8 cellular contexts compared by ENCODE assay signal in genomic region chr5:151080620-151081425, GRCh38. TPM values are rescaled to one million over a fixed set of nuclear protein-coding genes. Genes with fewer than 3 reads are reported as not detected.
DNase-seq lines count a peak whose midpoint lies in the region; ATAC-seq and TF ChIP-seq lines count a peak whose summit lies in the region.

TNIP1 (minus strand) TSS chr5:151081034; CDS start chr5:151065095, 15,939 bp downstream.

- WGBS in adrenal gland, 4 donors = 0 to 1% (median 1%) methylated on average over 8 to 84 of the region's 84 CpGs
- WGBS in heart right ventricle, 2 donors = 0% methylated on average over 64 to 84 of the region's 84 CpGs

- H3K36me3 ChIP-seq in adrenal gland (replicated peaks in 1 of 2) (no peaks in the 10 kb centered on the region), heart right ventricle (peaks cover 0 to 24% (median 0%) of the 10 kb centered on the region in 9 donors), upper lobe of right lung (peaks cover 4% of the 10 kb centered on the region)

- no peak for TF ChIP-seq CTCF in GM13976 (IDR thresholded peaks at IDR 0.05; ENCODE audit: borderline replicate concordance, control extremely low read depth, extremely low read depth, insufficient read depth, missing control alignments)
- TF ChIP-seq CTCF in adrenal gland (IDR thresholded peaks at IDR 0.05) = peak in 1 of 6 experiments; percentile 1
- no peak for TF ChIP-seq CTCF in heart right ventricle (IDR thresholded peaks at IDR 0.05)
- TF ChIP-seq CTCF in progenitor cell of endocrine pancreas (IDR thresholded peaks at IDR 0.05; ENCODE audit: unreplicated experiment) = no peak
- TF ChIP-seq CTCF in upper lobe of right lung (IDR thresholded peaks at IDR 0.05) = no peak

- H3K4me1 ChIP-seq in adrenal gland (replicated peaks in 1 of 2) = peaks cover 14 to 45% of the 10 kb centered on the region in 2 donors
- H3K4me1 ChIP-seq in heart right ventricle = peaks cover 16 to 86% (median 69%) of the 10 kb centered on the region in 9 donors
- peaks cover 78% of the 10 kb centered on the region for H3K4me1 ChIP-seq in upper lobe of right lung

- peaks cover 1% of the 10 kb centered on the region for H3K36me3 Mint-ChIP-seq in progenitor cell of endocrine pancreas (ENCODE audit: insufficient read depth)

- no peaks in the 10 kb centered on the region for H3K9me3 Mint-ChIP-seq in progenitor cell of endocrine pancreas (ENCODE audit: low read depth)

- peak within 1 kb of the TSS; percentile 50 to 96 (median 86) for H3K4me3 ChIP-seq in adrenal gland
- peak within 1 kb of the TSS; percentile 75 to 98 (median 84) for H3K4me3 ChIP-seq in heart right ventricle
- peak within 1 kb of the TSS; percentile 87 for H3K4me3 ChIP-seq in upper lobe of right lung

- intact Hi-C loops in T-helper 1 cell treated with Interleukin-12 subunit alpha and Interleukin-12 subunit beta and Interleukin-4 antibody, amounts not matched to agents 30 ng/mL and 1 ng/mL, for 36 hours (cut with micrococcal nuclease) = loop anchor here (1.0 to 10.0 kb wide), 17 partner anchors 14 to 1736 kb away; partner anchors contain the start of genes ANXA6, G3BP1, GM2A and GRPEL2
- intact Hi-C loops in adrenal gland (cut with DNase I) = no loop called here
- intact Hi-C loops in heart right ventricle (cut with DNase I) = no loop called here
- intact Hi-C loops in upper lobe of right lung (cut with DNase I) = no loop called here

- in situ Hi-C loops in GM13976 (cut with MboI; ENCODE audit: low sequenced_read_pairs, unreplicated experiment) = no loop called here

- H3K9me3 ChIP-seq in adrenal gland (replicated peaks in 1 of 3) = no peaks in the 10 kb centered on the region
- no peaks in the 10 kb centered on the region for H3K9me3 ChIP-seq in heart right ventricle
- no peaks in the 10 kb centered on the region for H3K9me3 ChIP-seq in upper lobe of right lung

- H3K4me3 Mint-ChIP-seq in progenitor cell of endocrine pancreas (ENCODE audit: low read depth) = peak within 1 kb of the TSS; percentile 85

- H3K27ac ChIP-seq in adrenal gland = peak within 1 kb of the TSS; percentile 89 to 97 (median 97)
- peak within 1 kb of the TSS; percentile 95 to 100 (median 100) for H3K27ac ChIP-seq in heart right ventricle
- peak within 1 kb of the TSS; percentile 97 for H3K27ac ChIP-seq in upper lobe of right lung

- H3K27me3 ChIP-seq in adrenal gland (no peaks in the 10 kb centered on the region), heart right ventricle (no peaks in the 10 kb centered on the region), upper lobe of right lung (no peaks in the 10 kb centered on the region)

- H3K27me3 Mint-ChIP-seq in progenitor cell of endocrine pancreas = no peaks in the 10 kb centered on the region

- peak within 1 kb of the TSS; percentile 97 for H3K27ac Mint-ChIP-seq in progenitor cell of endocrine pancreas

- peak; percentile 82 for ATAC-seq in HG02642 (IDR thresholded peaks at IDR 0.05; ENCODE audit: poor library complexity, unreplicated experiment)
- peak; percentile 94 to 98 (median 96) for ATAC-seq in heart right ventricle
- ATAC-seq in upper lobe of right lung = peak; percentile 96

- peak; percentile 42 to 74 for TF ChIP-seq POLR2A in adrenal gland (IDR thresholded peaks at IDR 0.05)

- H3K4me1 Mint-ChIP-seq in progenitor cell of endocrine pancreas (ENCODE audit: low read depth) = peaks cover 21% of the 10 kb centered on the region

- DNase-seq in GM13976 (ENCODE audit: low spot score) = peak; percentile 98
- DNase-seq in NCI-H1105 (lab: John Stamatoyannopoulos, UW) = peak; percentile 58
- DNase-seq in adrenal gland = peak; percentile 88 to 97 (median 93)
- DNase-seq in heart right ventricle = peak; percentile 96 to 98
- DNase-seq in progenitor cell of endocrine pancreas (ENCODE audit: low spot score, unreplicated experiment) = peak; percentile 88
- DNase-seq in upper lobe of right lung = peak; percentile 97

RNA-seq across cellular contexts. Expression of gene TNIP1, which starts in this region (rescaled TPM):
- total RNA-seq in T-helper 1 cell treated with Interleukin-12 subunit alpha and Interleukin-12 subunit beta and Interleukin-4 antibody, amounts not matched to agents 30 ng/mL and 1 ng/mL, for 36 hours = 278 and 285 TPM in 2 replicates
- total RNA-seq in adrenal gland (100 to 1,000 TPM in 6 of 8 donors, 10 to 100 TPM in 2; 36.6 to 129 (median 103) TPM), heart right ventricle (100 to 1,000 TPM; 113 to 130 (median 125) TPM), progenitor cell of endocrine pancreas (53.8 and 55.0 TPM in 2 replicates), upper lobe of right lung (120 TPM)
- polyA plus RNA-seq in adrenal gland (10 to 100 TPM; 42.2 to 85.1 (median 68.1) TPM), heart right ventricle (10 to 100 TPM; 63.8 to 78.1 TPM)

Comparison
In these comparisons a context has a peak if more than half of its experiments do, and no peak if none do; other contexts are left out.
1. Peak in every context shown above with its lines: DNase-seq, ATAC-seq, H3K4me3 ChIP-seq and H3K27ac ChIP-seq.